Comparison of ENCODE assay signal across 11 cellular contexts in genomic region chr7:28708033-28708451, GRCh38.
A peak's percentile ranks its signal among the peaks of the same experiment; 100 is the strongest.
DNase-seq lines count a peak whose midpoint lies in the region; ATAC-seq, FAIRE-seq and TF ChIP-seq lines count a peak whose summit lies in the region.
"Had no signal": no experiment of that assay in that cellular context is flagged by ENCODE, and none has a peak within 500 bp of the region (broad histone marks: within the 10 kb centered on the region; RNA-seq: fewer than 3 reads in every experiment).

No MANE protein-coding gene starts in this region.

- H3K9me3 ChIP-seq in gastroesophageal sphincter = no peaks in the 10 kb centered on the region
- H3K9me3 ChIP-seq in neuronal stem cell (replicated peaks in 1 of 2; ENCODE audit: control insufficient read depth in 2 of 2, insufficient read depth in 1 of 2, low read depth in 1 of 2, low read length in 2 of 2) = peaks cover 1 to 6% of the 10 kb centered on the region in 2 donors

- H4K8ac ChIP-seq in neuronal stem cell (ENCODE audit: low read depth, low read length) = no peak overlapping the region

- no peak overlapping the region for H3K18ac ChIP-seq in neuronal stem cell (ENCODE audit: low read length)

- no peak overlapping the region for H3K23ac ChIP-seq in neuronal stem cell (ENCODE audit: low read depth, low read length, poor library complexity)

- TF ChIP-seq POLR2A in gastroesophageal sphincter (IDR thresholded peaks at IDR 0.05) = no peak
- no peak for TF ChIP-seq POLR2A in lower leg skin (IDR thresholded peaks at IDR 0.05)

- intact Hi-C loops in lower leg skin (cut with DNase I; ENCODE audit: low total_unique reads) = no loop called here

- no peaks in the 10 kb centered on the region for H3K79me1 ChIP-seq in neuronal stem cell (ENCODE audit: low read depth, low read length)

- no peak overlapping the region for H3K14ac ChIP-seq in neuronal stem cell (ENCODE audit: low read length)

- H3K4ac ChIP-seq in neuronal stem cell (ENCODE audit: low read length) = no peak overlapping the region

- peak; percentile 84 for FAIRE-seq in RCC 7860 (lab: Jason Lieb, UNC)

- DNase-seq in AG09309 (ENCODE audit: low read depth) = peak; percentile 64
- DNase-seq in RCC 7860 (ENCODE audit: low spot score) = peak; percentile 66
- DNase-seq in neuronal stem cell (ENCODE audit: low spot score) = no peak
- DNase-seq in lower leg skin (ENCODE audit: low spot score in 2 of 2) = no peak
- no peak for DNase-seq in COR-L47 (lab: John Stamatoyannopoulos, UW)
- DNase-seq: amniotic stem cell; naive thymus-derived CD4-positive, alpha-beta T cell had no signal

- H3K4me3 ChIP-seq in AG09309 (ENCODE audit: control insufficient read depth, low read depth, low read length) (peak overlapping the region; percentile 6; the same call in 1 of the 2 replicates), gastroesophageal sphincter (peak overlapping the region; percentile 19 to 21), neuronal stem cell (ENCODE audit: low read length in 2 of 2) (peak overlapping the region in 1 of 2 donors; percentile 45), lower leg skin (ENCODE audit: low read depth, poor library complexity, severe bottlenecking) (no peak overlapping the region)

- H2BK5ac ChIP-seq in neuronal stem cell (ENCODE audit: low read length) = no peak overlapping the region

- peak overlapping the region in 3 of 4 donors; percentile 28 to 64 (median 49) for H3K27ac ChIP-seq in gastroesophageal sphincter
- H3K27ac ChIP-seq in neuronal stem cell (replicated peaks; ENCODE audit: low read length) = peak overlapping the region; percentile 0

- 48 to 60% methylated on average over 4 to 5 of the region's 6 CpGs for WGBS in gastroesophageal sphincter (ENCODE audit: low coverage in 1 of 2), 2 donors
- no CpG with 5 or more reads among the region's 6 CpGs for WGBS in neuronal stem cell (ENCODE audit: extremely low coverage in 2 of 2, insufficient read length in 2 of 2, insufficient replicate concordance in 1 of 2), 2 donors
- WGBS in lower leg skin, 2 donors = 42 to 58% methylated on average over 6 of the region's 6 CpGs

- H2BK12ac ChIP-seq in neuronal stem cell (ENCODE audit: low read length) = no peak overlapping the region

- H3K4me2 ChIP-seq in neuronal stem cell (ENCODE audit: insufficient read depth, low read length, poor library complexity, severe bottlenecking) = no peak overlapping the region

- no peak for TF ChIP-seq EP300 in gastroesophageal sphincter (IDR thresholded peaks at IDR 0.05)

- ATAC-seq in gastroesophageal sphincter (peak; percentile 90), HG03280 (IDR thresholded peaks at IDR 0.05; ENCODE audit: unreplicated experiment) (no peak), GM19023 (IDR thresholded peaks at IDR 0.05; ENCODE audit: unreplicated experiment) (no peak)
- ATAC-seq: naive thymus-derived CD4-positive, alpha-beta T cell; SK-N-SH treated with all-trans-retinoic acid at 6 μM for 48 hours had no signal

- H2AK5ac ChIP-seq in neuronal stem cell (ENCODE audit: low read depth, low read length) = no peak overlapping the region

- H2AFZ ChIP-seq in neuronal stem cell (ENCODE audit: low read length) = peak overlapping the region; percentile 77

- H3K4me1 ChIP-seq in gastroesophageal sphincter (peaks cover 0 to 9% (median 2%) of the 10 kb centered on the region in 3 donors), neuronal stem cell (ENCODE audit: control insufficient read depth in 2 of 2, insufficient read depth in 1 of 2, low read depth in 1 of 2, low read length in 2 of 2) (peaks cover 3 to 30% of the 10 kb centered on the region in 2 donors)

- no peak for TF ChIP-seq CTCF in AG09309 (IDR thresholded peaks at IDR 0.05; ENCODE audit: control insufficient read depth, insufficient read depth, low read depth, low read length, missing control alignments)
- no peak for TF ChIP-seq CTCF in gastroesophageal sphincter (IDR thresholded peaks at IDR 0.05)
- no peak for TF ChIP-seq CTCF in lower leg skin (IDR thresholded peaks at IDR 0.05)

- no peak overlapping the region for H2BK120ac ChIP-seq in neuronal stem cell (ENCODE audit: low read depth, low read length)

- H3K36me3 ChIP-seq in gastroesophageal sphincter = no peaks in the 10 kb centered on the region
- H3K36me3 ChIP-seq in neuronal stem cell (replicated peaks in 1 of 2; ENCODE audit: control insufficient read depth in 2 of 2, insufficient read depth in 2 of 2, low read length in 2 of 2) = peaks cover 0 to 8% of the 10 kb centered on the region in 2 donors

- H3K27me3 ChIP-seq in gastroesophageal sphincter (no peaks in the 10 kb centered on the region), neuronal stem cell (ENCODE audit: control insufficient read depth in 3 of 3, insufficient read depth in 3 of 3, low read depth in 1 of 3, low read length in 3 of 3) (no peaks in the 10 kb centered on the region)

- no peak overlapping the region for H3K9ac ChIP-seq in neuronal stem cell (ENCODE audit: low read depth, low read length, poor library complexity)

- H4K91ac ChIP-seq in neuronal stem cell (ENCODE audit: low read depth, low read length, poor library complexity) = no peak overlapping the region

- H2BK15ac ChIP-seq in neuronal stem cell (ENCODE audit: low read length) = no peak overlapping the region

Comparison
In these comparisons a context has a peak if more than half of its experiments do, and no peak if none do; other contexts are left out.
1. DNase-seq: peak in AG09309 (single experiment) and RCC 7860 (single experiment); none in neuronal stem cell (single experiment), lower leg skin (0 of 2) and COR-L47 (single experiment).